In the genomic region with DNA sequence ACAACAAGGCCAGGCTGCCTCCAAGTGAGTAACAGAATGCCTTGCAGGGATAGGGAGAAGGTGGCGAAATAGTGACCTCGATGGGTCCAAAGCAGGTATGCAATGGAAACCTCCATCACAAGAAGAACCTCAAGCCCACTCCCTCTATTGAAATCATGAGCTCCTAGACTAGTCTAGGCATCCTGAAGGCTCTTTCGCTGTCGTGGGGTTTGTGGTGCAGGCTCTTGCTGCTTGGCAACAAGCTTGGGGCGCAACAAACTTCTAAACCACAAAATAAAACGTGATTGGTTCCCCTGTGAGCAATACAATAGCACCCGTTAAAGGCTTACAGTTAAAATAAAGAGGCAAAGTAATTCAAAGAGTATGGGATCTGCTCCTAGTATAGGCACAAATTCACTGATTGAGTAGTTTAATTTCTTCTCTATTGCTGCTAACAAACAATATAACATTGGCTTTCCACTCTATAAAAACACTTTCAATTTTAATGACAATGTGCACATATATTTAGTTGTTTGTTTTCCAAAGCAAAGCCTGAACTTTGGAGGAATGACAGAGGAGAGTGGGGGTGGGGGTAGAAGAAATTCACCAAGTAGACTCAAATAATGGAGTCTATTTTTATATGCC, we compare ENCODE assay signal across 18 cellular contexts.
"Had no signal": no experiment of that assay in that cellular context is flagged by ENCODE, and none has a peak within 500 bp of the region (broad histone marks: within the 10 kb centered on the region; RNA-seq: fewer than 3 reads in every experiment).

No MANE protein-coding gene starts in this region.

- H3K4me1 ChIP-seq: gastroesophageal sphincter, left lung, sigmoid colon, transverse colon had no signal

- H3K36me3 ChIP-seq: gastroesophageal sphincter, left lung, sigmoid colon, transverse colon had no signal

- H3K27ac ChIP-seq: epithelial cell of prostate, gastroesophageal sphincter, left lung, sigmoid colon, transverse colon, VCaP had no signal

- H3K27me3 ChIP-seq: sigmoid colon, transverse colon had no signal

- H3K4me3 ChIP-seq: gastroesophageal sphincter, left lung, sigmoid colon, transverse colon had no signal

- ATAC-seq: activated T-helper 17 cell treated with anti-CD3 and anti-CD28 coated beads, Interleukin-2, amount 50 U/mL, for 72 hours; gastroesophageal sphincter; left lung; natural killer cell treated with Interleukin-12 subunit alpha and Interleukin-12 subunit beta and Interleukin-15 and Interleukin-18, amount 100 ng/mL, for 72 hours; stimulated activated naive B cell treated with anti-CD40 and anti-IgM and Interleukin-4, amounts not matched to agents 10 μg/mL and 1 μg/mL and 100 μg/mL, for 72 hours; T-cell had no signal

- FAIRE-seq: keratinocyte had no signal

- H3K9me3 ChIP-seq: gastroesophageal sphincter, left lung, sigmoid colon, transverse colon had no signal

- DNase-seq: activated CD4-positive, alpha-beta T cell treated with anti-CD3 and anti-CD28 coated beads for 48 hours; activated CD8-positive, alpha-beta memory T cell treated with anti-CD3 and anti-CD28 coated beads for 24 hours; activated naive CD4-positive, alpha-beta T cell treated with anti-CD3 and anti-CD28 coated beads for 36 hours; central memory CD4-positive, alpha-beta T cell; cortex of kidney; effector memory CD4-positive, alpha-beta T cell; left lung; sigmoid colon; stimulated activated CD4-positive, alpha-beta T cell treated with anti-CD3 and anti-CD28 coated beads, Interleukin-2, amount 100 ng/mL, for 24 hours; stimulated activated naive B cell treated with anti-CD40 and anti-IgM and Interleukin-4, amounts not matched to agents 10 μg/mL and 1 μg/mL and 100 μg/mL, for 72 hours; T-cell; transverse colon had no signal
